ENCODE assay signal across 8 cellular contexts in the genomic region with DNA sequence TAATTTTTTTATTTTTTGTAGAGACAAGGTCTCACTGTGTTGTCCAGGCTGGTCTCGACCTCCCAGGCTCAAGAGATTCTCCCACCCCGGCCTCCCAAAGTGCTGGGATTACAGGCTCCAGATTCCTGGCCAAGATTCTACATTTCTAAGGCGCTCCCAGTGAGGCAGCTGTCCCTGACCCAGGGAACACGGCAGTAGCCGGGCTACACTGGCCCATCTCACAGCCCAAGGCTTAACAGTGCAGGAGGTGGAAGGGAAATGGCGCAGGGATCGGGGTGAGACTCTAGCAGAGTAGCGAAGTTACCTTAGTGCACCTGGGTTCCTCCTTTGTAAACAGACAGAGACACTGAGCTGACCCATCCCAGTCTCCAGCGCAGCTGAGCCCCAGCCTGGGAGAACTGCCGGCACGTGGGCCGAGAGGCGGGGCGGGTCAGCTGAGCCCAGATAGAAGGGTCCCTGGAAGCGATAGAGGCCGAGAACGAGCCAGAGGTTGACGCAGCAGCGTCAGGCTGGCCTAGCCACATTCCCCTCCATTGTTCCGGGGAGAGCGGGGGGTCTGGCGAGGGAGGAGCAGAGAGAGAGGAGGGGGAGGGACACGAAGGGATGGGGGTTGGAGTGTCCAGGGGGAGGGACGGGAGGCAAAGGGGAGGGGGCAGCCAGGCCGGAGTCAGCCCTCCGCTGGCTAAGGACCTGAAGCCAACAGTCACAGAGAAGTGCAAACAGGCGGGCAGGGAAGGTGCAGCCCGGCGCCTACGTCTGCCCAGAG. TPM values are rescaled to one million over a fixed set of nuclear protein-coding genes. Genes with fewer than 3 reads are reported as not detected.
A peak's percentile ranks its signal among the peaks of the same experiment; 100 is the strongest.
DNase-seq lines count a peak whose midpoint lies in the region; ATAC-seq and TF ChIP-seq lines count a peak whose summit lies in the region.

No MANE protein-coding gene starts in this region.

- H3K27ac Mint-ChIP-seq in stimulated activated naive CD8-positive, alpha-beta T cell treated with anti-CD3 and anti-CD28 coated beads, Interleukin-15, Interleukin-2, amounts not matched to agents 100 ng/mL and 50 ng/mL, for 24 hours, result no peak overlapping the region
- peak overlapping the region; percentile 90 for H3K27ac Mint-ChIP-seq in type B pancreatic cell

- peaks cover 9% of the 10 kb centered on the region for H3K36me3 Mint-ChIP-seq in stimulated activated naive CD8-positive, alpha-beta T cell treated with anti-CD3 and anti-CD28 coated beads, Interleukin-15, Interleukin-2, amounts not matched to agents 100 ng/mL and 50 ng/mL, for 24 hours (ENCODE audit: low read depth)
- peaks cover 4% of the 10 kb centered on the region for H3K36me3 Mint-ChIP-seq in type B pancreatic cell

- H3K27ac ChIP-seq in cingulate gyrus (ENCODE audit: low read depth, low read length), result peak overlapping the region; percentile 79

- peak overlapping the region; percentile 39 for H3K4me3 Mint-ChIP-seq in stimulated activated naive CD8-positive, alpha-beta T cell treated with anti-CD3 and anti-CD28 coated beads, Interleukin-15, Interleukin-2, amounts not matched to agents 100 ng/mL and 50 ng/mL, for 24 hours
- peak overlapping the region; percentile 95 for H3K4me3 Mint-ChIP-seq in type B pancreatic cell

- no peak for DNase-seq in stimulated activated naive CD8-positive, alpha-beta T cell treated with anti-CD3 and anti-CD28 coated beads, Interleukin-15, Interleukin-2, amounts not matched to agents 100 U/mL and 50 U/mL, for 24 hours
- DNase-seq in medulla oblongata (ENCODE audit: extremely low spot score) (peak; percentile 62), type B pancreatic cell (ENCODE audit: extremely low spot score, unreplicated experiment) (no peak), cerebellar cortex (ENCODE audit: low spot score) (no peak), CD1c-positive myeloid dendritic cell (ENCODE audit: extremely low spot score) (no peak)

- no peak for ATAC-seq in stimulated activated naive CD8-positive, alpha-beta T cell treated with anti-CD3 and anti-CD28 coated beads, Interleukin-15, Interleukin-2, amounts not matched to agents 100 U/mL and 50 U/mL, for 24 hours
- no peak for ATAC-seq in HG03139 (IDR thresholded peaks at IDR 0.05; ENCODE audit: unreplicated experiment)

- peaks cover 53% of the 10 kb centered on the region for H3K4me1 Mint-ChIP-seq in stimulated activated naive CD8-positive, alpha-beta T cell treated with anti-CD3 and anti-CD28 coated beads, Interleukin-15, Interleukin-2, amounts not matched to agents 100 ng/mL and 50 ng/mL, for 24 hours (ENCODE audit: low read depth)
- H3K4me1 Mint-ChIP-seq in type B pancreatic cell (ENCODE audit: unreplicated experiment), result peaks cover 44% of the 10 kb centered on the region

- H3K9me3 Mint-ChIP-seq in stimulated activated naive CD8-positive, alpha-beta T cell treated with anti-CD3 and anti-CD28 coated beads, Interleukin-15, Interleukin-2, amounts not matched to agents 100 ng/mL and 50 ng/mL, for 24 hours, result no peaks in the 10 kb centered on the region
- H3K9me3 Mint-ChIP-seq in type B pancreatic cell, result no peaks in the 10 kb centered on the region

- H3K27me3 Mint-ChIP-seq in stimulated activated naive CD8-positive, alpha-beta T cell treated with anti-CD3 and anti-CD28 coated beads, Interleukin-15, Interleukin-2, amounts not matched to agents 100 ng/mL and 50 ng/mL, for 24 hours, result no peaks in the 10 kb centered on the region
- H3K27me3 Mint-ChIP-seq in type B pancreatic cell, result no peaks in the 10 kb centered on the region

- no peak for TF ChIP-seq CTCF in type B pancreatic cell (conservative IDR thresholded peaks at IDR 0.05)

RNA-seq across cellular contexts. Expression of gene CARHSP1, which starts 2.5 kb away (rescaled TPM):
- total RNA-seq in type B pancreatic cell (ENCODE audit: low replicate concordance), result 84.6 and 88.0 TPM in 2 replicates

RNA-seq across cellular contexts. Expression of gene LITAFD, which starts 15.8 kb away (rescaled TPM):
- total RNA-seq in type B pancreatic cell (ENCODE audit: low replicate concordance), result not detected in 2 replicates
